18 cellular contexts compared by ENCODE assay signal in the genomic region with DNA sequence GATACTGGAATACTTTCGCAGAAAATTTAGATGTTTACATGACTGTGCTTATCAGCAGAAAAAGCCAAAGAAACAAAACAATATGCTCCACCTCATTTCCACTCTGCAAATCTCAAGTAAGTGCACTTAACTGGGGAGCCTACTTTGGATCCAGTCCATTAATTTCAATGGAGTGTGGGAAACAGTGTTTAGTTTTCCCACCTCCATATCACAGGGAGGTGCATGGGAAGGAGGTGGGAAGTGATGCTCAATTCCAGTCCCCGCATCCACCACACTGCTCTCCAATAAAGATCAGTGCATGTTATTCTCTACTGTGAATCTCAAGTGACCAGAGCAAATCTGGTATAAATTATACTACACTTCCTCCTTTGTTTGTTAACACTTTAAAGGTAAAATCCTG.
"Had no signal": no experiment of that assay in that cellular context is flagged by ENCODE, and none has a peak within 500 bp of the region (broad histone marks: within the 10 kb centered on the region; RNA-seq: fewer than 3 reads in every experiment).

No MANE protein-coding gene starts in this region.

- H3K9me3 ChIP-seq: esophagus squamous epithelium, left lung, psoas muscle, right lobe of liver, transverse colon had no signal

- H3K27ac Mint-ChIP-seq: activated naive CD8-positive, alpha-beta T cell; natural killer cell treated with Interleukin-12 subunit alpha and Interleukin-12 subunit beta and Interleukin-15 and Interleukin-18, amount 100 ng/mL, for 72 hours; stimulated activated naive B cell treated with anti-CD40 and anti-IgM and Interleukin-4, amounts not matched to agents 10 μg/mL and 1 μg/mL and 100 μg/mL, for 72 hours; T-helper 17 cell had no signal

- H3K9me3 Mint-ChIP-seq: natural killer cell treated with Interleukin-12 subunit alpha and Interleukin-12 subunit beta and Interleukin-15 and Interleukin-18, amount 100 ng/mL, for 72 hours; stimulated activated naive B cell treated with anti-CD40 and anti-IgM and Interleukin-4, amounts not matched to agents 10 μg/mL and 1 μg/mL and 100 μg/mL, for 72 hours had no signal

- H3K36me3 ChIP-seq: brain microvascular endothelial cell, esophagus squamous epithelium, left lung, right lobe of liver, transverse colon had no signal

- H3K4me3 ChIP-seq: dorsolateral prefrontal cortex, esophagus squamous epithelium, left lung, psoas muscle, right lobe of liver, transverse colon had no signal

- FAIRE-seq: TTC549 had no signal

- H3K36me3 Mint-ChIP-seq: natural killer cell treated with Interleukin-12 subunit alpha and Interleukin-12 subunit beta and Interleukin-15 and Interleukin-18, amount 100 ng/mL, for 72 hours; stimulated activated naive B cell treated with anti-CD40 and anti-IgM and Interleukin-4, amounts not matched to agents 10 μg/mL and 1 μg/mL and 100 μg/mL, for 72 hours had no signal

- H3K27me3 ChIP-seq: brain microvascular endothelial cell, dorsolateral prefrontal cortex, esophagus squamous epithelium, left lung, right lobe of liver, transverse colon had no signal

- H3K4me3 Mint-ChIP-seq: activated naive CD8-positive, alpha-beta T cell; natural killer cell treated with Interleukin-12 subunit alpha and Interleukin-12 subunit beta and Interleukin-15 and Interleukin-18, amount 100 ng/mL, for 72 hours; stimulated activated naive B cell treated with anti-CD40 and anti-IgM and Interleukin-4, amounts not matched to agents 10 μg/mL and 1 μg/mL and 100 μg/mL, for 72 hours; T-helper 17 cell had no signal

- DNase-seq: activated CD4-positive, CD25-positive, alpha-beta regulatory T cell; activated effector memory CD4-positive, alpha-beta T cell treated with Interleukin-2 at 50 U/mL for 16 hours; activated T-cell treated with anti-CD3 and anti-CD28 coated beads, Interleukin-2, amount 50 U/mL, for 1 hour; amygdala; brain microvascular endothelial cell; dorsolateral prefrontal cortex; esophagus squamous epithelium; foreskin fibroblast; left lung; psoas muscle; right lobe of liver; stimulated activated CD4-positive, alpha-beta T cell treated with anti-CD3 and anti-CD28 coated beads, Interleukin-1b, Interleukin-23, amount 100 ng/mL, for 48 hours; stimulated activated naive B cell treated with anti-CD40 and anti-IgM and Interleukin-4, amounts not matched to agents 10 μg/mL and 1 μg/mL and 100 μg/mL, for 72 hours; T-helper 17 cell; transverse colon had no signal

- H3K27ac ChIP-seq: brain microvascular endothelial cell, dorsolateral prefrontal cortex, esophagus squamous epithelium, left lung, psoas muscle, right lobe of liver, transverse colon had no signal

- H3K27me3 Mint-ChIP-seq: activated naive CD8-positive, alpha-beta T cell; natural killer cell treated with Interleukin-12 subunit alpha and Interleukin-12 subunit beta and Interleukin-15 and Interleukin-18, amount 100 ng/mL, for 72 hours; T-helper 17 cell had no signal
